Comparison of ENCODE assay signal across 8 cellular contexts in genomic region chr4:163494360-163495241, GRCh38. TPM values are rescaled to one million over a fixed set of nuclear protein-coding genes. Genes with fewer than 3 reads are reported as not detected.
A peak's percentile ranks its signal among the peaks of the same experiment; 100 is the strongest.
DNase-seq lines count a peak whose midpoint lies in the region; ATAC-seq, FAIRE-seq and TF ChIP-seq lines count a peak whose summit lies in the region.

Gene TMA16, plus strand, starts transcription at chr4:163494690. Its CDS starts 112 bp downstream, at chr4:163494802.

- CTCF ChIA-PET in activated CD4-positive, alpha-beta T cell treated with anti-CD3 and anti-CD28 coated beads, Interleukin-2, amount 10 ng/mL, durations not matched to agents 7 days and 5 days (lab: Charles Lee), result interaction anchor here (0.9 kb wide), 1 partner anchor 44 kb away, joined by 5 read pairs; no protein-coding TSS in a partner anchor

- ATAC-seq in HG03457 (IDR thresholded peaks at IDR 0.05; ENCODE audit: unreplicated experiment), result peak; percentile 75
- peak; percentile 93 for ATAC-seq in left lobe of liver

- peak within 1 kb of the TSS; percentile 92 for H3K4me3 Mint-ChIP-seq in activated CD4-positive, alpha-beta T cell treated with anti-CD3 and anti-CD28 coated beads, Interleukin-2, amount 10 ng/mL, durations not matched to agents 7 days and 5 days

- H3K9me3 ChIP-seq in BE2C, result no peaks in the 10 kb centered on the region

- H3K9me3 Mint-ChIP-seq in activated CD4-positive, alpha-beta T cell treated with anti-CD3 and anti-CD28 coated beads, Interleukin-2, amount 10 ng/mL, durations not matched to agents 7 days and 5 days, result no peaks in the 10 kb centered on the region

- 0 out of 2 replicates have a peak, but pooled peaks cover 6% of the 10 kb centered on the region for H3K36me3 ChIP-seq in BE2C

- H3K4me1 ChIP-seq in BE2C, result no peaks in the 10 kb centered on the region

- H3K27me3 ChIP-seq in BE2C, result peaks cover 5% of the 10 kb centered on the region; the same call in 1 of the 2 replicates

- DNase-seq in BE2C, result peak; percentile 94
- peak; percentile 44 for DNase-seq in GM19239 (ENCODE audit: insufficient read length, low spot score)
- DNase-seq in NCI-H524 treated with DMSO at 0.1 percent for 48 hours (lab: John Stamatoyannopoulos, UW), result peak; percentile 51
- DNase-seq in activated CD4-positive, alpha-beta T cell treated with anti-CD3 and anti-CD28 coated beads, Interleukin-2, amount 10 ng/mL, durations not matched to agents 7 days and 5 days, result peak; percentile 87
- peak; percentile 92 for DNase-seq in dedifferentiated amniotic fluid mesenchymal stem cell (ENCODE audit: extremely low spot score)
- DNase-seq in left lobe of liver (ENCODE audit: low spot score), result peak; percentile 84
- peak; percentile 71 for DNase-seq in stimulated activated CD4-positive, alpha-beta T cell treated with anti-CD3 and anti-CD28 coated beads, Interleukin-2, amount 100 ng/mL, for 4 hours (ENCODE audit: low read depth)

- FAIRE-seq in GM19239 (lab: Jason Lieb, UNC), result peak; percentile 97

- H3K4me3 ChIP-seq in BE2C (ENCODE audit: low read depth, low read length), result peak within 1 kb of the TSS; percentile 82

- no peak for TF ChIP-seq CTCF in BE2C (IDR thresholded peaks at IDR 0.05; ENCODE audit: low read depth, low read length)

- H3K27ac Mint-ChIP-seq in activated CD4-positive, alpha-beta T cell treated with anti-CD3 and anti-CD28 coated beads, Interleukin-2, amount 10 ng/mL, durations not matched to agents 7 days and 5 days, result peak within 1 kb of the TSS; percentile 98

- peaks cover 7% of the 10 kb centered on the region for H3K27me3 Mint-ChIP-seq in activated CD4-positive, alpha-beta T cell treated with anti-CD3 and anti-CD28 coated beads, Interleukin-2, amount 10 ng/mL, durations not matched to agents 7 days and 5 days

- peaks cover 34% of the 10 kb centered on the region for H3K4me1 Mint-ChIP-seq in activated CD4-positive, alpha-beta T cell treated with anti-CD3 and anti-CD28 coated beads, Interleukin-2, amount 10 ng/mL, durations not matched to agents 7 days and 5 days

- POLR2A ChIA-PET in activated CD4-positive, alpha-beta T cell treated with anti-CD3 and anti-CD28 coated beads, Interleukin-2, amount 10 ng/mL, durations not matched to agents 7 days and 5 days (lab: Charles Lee), result no interaction called here

- H3K36me3 Mint-ChIP-seq in activated CD4-positive, alpha-beta T cell treated with anti-CD3 and anti-CD28 coated beads, Interleukin-2, amount 10 ng/mL, durations not matched to agents 7 days and 5 days (ENCODE audit: low read depth), result peaks cover 9% of the 10 kb centered on the region

RNA-seq across cellular contexts. Expression of gene TMA16, which starts in this region (rescaled TPM):
- 49.0 TPM for polyA plus RNA-seq in BE2C (2012; ENCODE audit: insufficient read depth, insufficient read length, low read depth)
- 10 to 100 TPM; 28.8 to 31.2 TPM for total RNA-seq in activated CD4-positive, alpha-beta T cell treated with anti-CD3 and anti-CD28 coated beads, Interleukin-2, amount 10 ng/mL, durations not matched to agents 7 days and 5 days
- 7.3 TPM for total RNA-seq in left lobe of liver

Comparison
In these comparisons a context has a peak if more than half of its experiments do, and no peak if none do; other contexts are left out.
1. Peak in every context shown above with its lines: DNase-seq, ATAC-seq and H3K4me3 ChIP-seq.
2. DNase-seq: peak in every context shown above with its lines; median percentile 94 in BE2C; 92 in dedifferentiated amniotic fluid mesenchymal stem cell; 87 in activated CD4-positive, alpha-beta T cell treated with anti-CD3 and anti-CD28 coated beads, Interleukin-2, amount 10 ng/mL, durations not matched to agents 7 days and 5 days; 84 in left lobe of liver; 71 in stimulated activated CD4-positive, alpha-beta T cell treated with anti-CD3 and anti-CD28 coated beads, Interleukin-2, amount 100 ng/mL, for 4 hours; 51 in NCI-H524 treated with DMSO at 0.1 percent for 48 hours; 44 in GM19239.